1 cellular context compared by ENCODE assay signal in genomic region chr20:63731410-63731809, GRCh38.
TF ChIP-seq lines count a peak whose summit lies in the region.

No MANE protein-coding gene starts in this region.

TF ChIP-seq in HepG2, 621 proteins besides CTCF, POLR2A, EP300 and RAD21 (continued from another document and continues in another):
- no peak for TF ChIP-seq ZBED4 (CRISPR knock-in tag; IDR thresholded peaks at IDR 0.05; ENCODE audit: borderline replicate concordance)
- no peak for TF ChIP-seq TIGD3 (CRISPR knock-in tag; IDR thresholded peaks at IDR 0.05; ENCODE audit: borderline replicate concordance)
- TF ChIP-seq ZNF883 (CRISPR knock-in tag; IDR thresholded peaks at IDR 0.05; ENCODE audit: not compliant biosample characterization), result no peak
- no peak for TF ChIP-seq SP140L (CRISPR knock-in tag; IDR thresholded peaks at IDR 0.05; ENCODE audit: borderline replicate concordance)
- TF ChIP-seq FOXP1 (IDR thresholded peaks at IDR 0.05), result 0 out of 2 replicates have a peak, but pooled peaks have one; percentile 53
- TF ChIP-seq FOXP1 (CRISPR knock-in tag; IDR thresholded peaks at IDR 0.05), result no peak
- no peak for TF ChIP-seq TFDP1 (CRISPR knock-in tag; IDR thresholded peaks at IDR 0.05; ENCODE audit: borderline replicate concordance)
- TF ChIP-seq MNT (IDR thresholded peaks at IDR 0.05), result peak; percentile 37; the same call in 1 of the 2 replicates
- no peak for TF ChIP-seq MEIS1 (CRISPR knock-in tag; IDR thresholded peaks at IDR 0.05; ENCODE audit: borderline replicate concordance)
- TF ChIP-seq REPIN1 (CRISPR knock-in tag; IDR thresholded peaks at IDR 0.05; ENCODE audit: borderline replicate concordance, low read depth), result 0 out of 2 replicates have a peak, but pooled peaks have one; percentile 5
- TF ChIP-seq ZNF672 (CRISPR knock-in tag; IDR thresholded peaks at IDR 0.05), result peak; percentile 88; the same call in 1 of the 2 replicates
- TF ChIP-seq ZBTB49 (CRISPR knock-in tag; IDR thresholded peaks at IDR 0.05; ENCODE audit: borderline replicate concordance), result no peak
- no peak for TF ChIP-seq ZNF687 (CRISPR knock-in tag; IDR thresholded peaks at IDR 0.05)
- no peak for TF ChIP-seq TEF (CRISPR knock-in tag; IDR thresholded peaks at IDR 0.05)
- TF ChIP-seq MTA3 (CRISPR knock-in tag; IDR thresholded peaks at IDR 0.05), result no peak
- TF ChIP-seq ZNF460 (CRISPR knock-in tag; IDR thresholded peaks at IDR 0.05; ENCODE audit: borderline replicate concordance), result no peak
- TF ChIP-seq GMEB1 (CRISPR knock-in tag; IDR thresholded peaks at IDR 0.05; ENCODE audit: borderline replicate concordance), result no peak
- TF ChIP-seq FOXK2 (IDR thresholded peaks at IDR 0.05), result peak; percentile 38; the same call in 1 of the 2 replicates
- no peak for TF ChIP-seq SMAD3 (CRISPR knock-in tag; IDR thresholded peaks at IDR 0.05)
- no peak for TF ChIP-seq ZFY (CRISPR knock-in tag; IDR thresholded peaks at IDR 0.05)
- no peak for TF ChIP-seq ARHGAP35 (CRISPR knock-in tag; IDR thresholded peaks at IDR 0.05; ENCODE audit: borderline replicate concordance)
- TF ChIP-seq NR2F6 (IDR thresholded peaks at IDR 0.05), result no peak
- no peak for TF ChIP-seq NR2F6 (CRISPR knock-in tag; IDR thresholded peaks at IDR 0.05)
- TF ChIP-seq ELF1 (CRISPR knock-in tag; IDR thresholded peaks at IDR 0.05), result no peak
- no peak for TF ChIP-seq KDM5B (CRISPR knock-in tag; IDR thresholded peaks at IDR 0.05; ENCODE audit: borderline replicate concordance)
- no peak for TF ChIP-seq HHEX (CRISPR knock-in tag; IDR thresholded peaks at IDR 0.05)
- peak; percentile 48; the same call in 1 of the 2 replicates for TF ChIP-seq ATM (IDR thresholded peaks at IDR 0.05; ENCODE audit: borderline replicate concordance)
- TF ChIP-seq ZNF160 (CRISPR knock-in tag; IDR thresholded peaks at IDR 0.05), result no peak
- no peak for TF ChIP-seq MED13 (CRISPR knock-in tag; IDR thresholded peaks at IDR 0.05)
- no peak for TF ChIP-seq ZNF503 (CRISPR knock-in tag; IDR thresholded peaks at IDR 0.05)
- TF ChIP-seq NBN (conservative IDR thresholded peaks at IDR 0.05), result peak; percentile 74; the same call in 1 of the 2 replicates
- no peak for TF ChIP-seq MLXIP (CRISPR knock-in tag; IDR thresholded peaks at IDR 0.05; ENCODE audit: borderline replicate concordance)
